In the genomic region with DNA sequence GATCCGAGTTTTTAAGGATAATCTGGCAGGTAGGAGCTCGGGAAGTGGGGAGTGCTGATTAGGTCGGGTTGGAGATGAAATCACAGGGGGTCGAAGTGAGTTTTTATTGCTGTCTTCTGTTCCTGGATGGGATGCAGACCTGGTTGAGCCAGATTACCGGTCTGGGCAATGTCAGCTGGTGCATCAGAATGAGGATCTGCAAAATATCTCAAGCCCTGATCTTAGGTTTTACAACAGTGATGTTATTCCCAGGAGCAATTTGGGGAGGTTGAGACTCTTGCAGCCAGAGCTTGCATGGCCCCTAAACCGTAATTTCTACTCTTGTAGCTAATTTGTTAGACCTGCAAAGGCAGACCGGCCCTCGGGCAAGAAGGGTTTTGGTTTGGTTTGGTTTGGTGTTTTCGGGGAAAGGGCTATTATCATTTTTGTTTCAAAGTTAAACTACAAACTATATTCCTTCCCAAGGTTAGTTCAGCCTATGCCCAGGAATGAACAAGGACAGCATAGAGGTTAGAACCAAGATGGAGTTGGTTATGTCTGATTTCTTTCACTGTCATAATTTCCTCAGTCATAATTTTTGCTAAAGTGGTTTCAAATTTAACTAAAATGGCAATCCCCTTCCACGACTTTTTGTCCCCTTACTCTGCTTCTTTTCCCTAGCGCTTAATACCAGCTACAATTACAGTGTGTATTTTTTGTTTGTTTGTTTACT, we compare ENCODE assay signal across 28 cellular contexts. TPM values are rescaled to one million over a fixed set of nuclear protein-coding genes. Genes with fewer than 3 reads are reported as not detected.
"Had no signal": no experiment of that assay in that cellular context is flagged by ENCODE, and none has a peak within 500 bp of the region (broad histone marks: within the 10 kb centered on the region; RNA-seq: fewer than 3 reads in every experiment).

No MANE protein-coding gene starts in this region.

- H3K4me1 ChIP-seq: colonic mucosa, esophagus squamous epithelium, lower lobe of right lung, psoas muscle, stomach, thyroid gland had no signal

- H3K4me3 Mint-ChIP-seq: dendritic cell treated with granulocyte-macrophage colony-stimulating factor and Interleukin-4, amounts not matched to agents 40 ng/mL and 50 ng/mL, for 4 days; naive thymus-derived CD8-positive, alpha-beta T cell; nephron progenitor cell; stimulated activated effector memory CD8-positive, alpha-beta T cell treated with anti-CD3 and anti-CD28 coated beads, Interleukin-12 subunit alpha, Interleukin-12 subunit beta, amount 100 ng/mL, for 72 hours; type B pancreatic cell had no signal

- H3K36me3 Mint-ChIP-seq: naive thymus-derived CD8-positive, alpha-beta T cell; stimulated activated effector memory CD8-positive, alpha-beta T cell treated with anti-CD3 and anti-CD28 coated beads, Interleukin-12 subunit alpha, Interleukin-12 subunit beta, amount 100 ng/mL, for 72 hours; type B pancreatic cell had no signal

- H3K36me3 ChIP-seq: colonic mucosa, esophagus squamous epithelium, heart right ventricle, lower lobe of right lung, ovary, sigmoid colon, stomach, thyroid gland had no signal

- H3K27ac Mint-ChIP-seq: dendritic cell treated with granulocyte-macrophage colony-stimulating factor and Interleukin-4, amounts not matched to agents 40 ng/mL and 50 ng/mL, for 4 days; nephron progenitor cell; stimulated activated effector memory CD8-positive, alpha-beta T cell treated with anti-CD3 and anti-CD28 coated beads, Interleukin-12 subunit alpha, Interleukin-12 subunit beta, amount 100 ng/mL, for 72 hours; type B pancreatic cell had no signal

- H3K27ac ChIP-seq: colonic mucosa, esophagus squamous epithelium, heart right ventricle, lower lobe of right lung, ovary, psoas muscle, sigmoid colon, stomach, thyroid gland had no signal

- ATAC-seq: heart right ventricle; left ventricle myocardium superior; lower lobe of right lung; naive thymus-derived CD8-positive, alpha-beta T cell; psoas muscle; right cardiac atrium; stimulated activated effector memory CD8-positive, alpha-beta T cell treated with anti-CD3 and anti-CD28 coated beads, Interleukin-12 subunit alpha, Interleukin-12 subunit beta, amount 100 ng/mL, for 72 hours had no signal

- H3K27me3 ChIP-seq: colonic mucosa, esophagus squamous epithelium, ovary, sigmoid colon, stomach, thyroid gland had no signal

- H3K4me3 ChIP-seq: colonic mucosa, esophagus squamous epithelium, heart right ventricle, lower lobe of right lung, ovary, psoas muscle, sigmoid colon, stomach, thyroid gland had no signal

- H3K9me3 Mint-ChIP-seq: dendritic cell treated with granulocyte-macrophage colony-stimulating factor and Interleukin-4, amounts not matched to agents 40 ng/mL and 50 ng/mL, for 4 days; naive thymus-derived CD8-positive, alpha-beta T cell; nephron progenitor cell; stimulated activated effector memory CD8-positive, alpha-beta T cell treated with anti-CD3 and anti-CD28 coated beads, Interleukin-12 subunit alpha, Interleukin-12 subunit beta, amount 100 ng/mL, for 72 hours; type B pancreatic cell had no signal

- DNase-seq: colonic mucosa; effector memory CD4-positive, alpha-beta T cell; esophagus squamous epithelium; foreskin melanocyte; glutamatergic neuron; heart right ventricle; hippocampal formation; left ventricle myocardium superior; lower lobe of right lung; naive thymus-derived CD8-positive, alpha-beta T cell; nephron progenitor cell; nucleus accumbens; ovary; posterior cingulate gyrus; psoas muscle; right cardiac atrium; sigmoid colon; stimulated activated CD4-positive, alpha-beta T cell treated with anti-CD3 and anti-CD28 coated beads, Interleukin-2, amount 100 ng/mL, for 24 hours; stimulated activated CD4-positive, alpha-beta T cell treated with anti-CD3 and anti-CD28 coated beads, Interleukin-4, amount 100 ng/mL, for 24 hours; stimulated activated naive CD4-positive, alpha-beta T cell treated with Interleukin-2 at 50 U/mL for 16 hours; stomach; thyroid gland had no signal

RNA-seq across cellular contexts. Expression of a gene that starts 20.6 kb away (rescaled TPM):
- total RNA-seq: myocyte, renal cortical epithelial cell had no signal
- polyA plus RNA-seq: keratinocyte had no signal
